8 cellular contexts compared by ENCODE assay signal in the genomic region with DNA sequence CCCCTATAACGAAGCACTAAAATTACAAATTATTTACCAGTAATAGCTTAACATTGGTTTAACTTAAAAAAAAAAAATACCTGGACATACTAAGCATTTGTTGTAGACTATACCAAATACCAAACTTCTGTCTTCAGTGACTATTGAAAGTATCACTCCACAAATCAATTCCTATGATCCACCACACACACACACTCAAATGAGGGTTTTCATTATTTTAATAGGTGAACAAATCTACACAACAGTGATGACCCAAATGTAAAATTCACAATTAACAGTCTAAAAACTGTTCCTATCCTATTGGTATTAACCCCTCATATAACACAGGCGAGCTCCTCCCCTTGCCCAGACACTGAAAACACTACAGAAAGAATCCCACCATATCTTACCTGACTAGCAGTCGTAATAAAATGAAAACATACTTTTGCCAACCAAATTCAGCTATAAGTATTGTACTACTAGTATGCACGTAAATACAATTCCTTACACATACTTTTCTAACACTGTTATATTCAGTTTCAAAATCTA. TPM values are rescaled to one million over a fixed set of nuclear protein-coding genes. Genes with fewer than 3 reads are reported as not detected.
DNase-seq lines count a peak whose midpoint lies in the region; ATAC-seq lines count a peak whose summit lies in the region.

No MANE protein-coding gene starts in this region.

- H3K27ac ChIP-seq in CD4-positive, alpha-beta memory T cell (ENCODE audit: low read depth, low read length), result peak overlapping the region; percentile 96
- peak overlapping the region; percentile 100 for H3K27ac ChIP-seq in KOPT-K1 (ENCODE audit: low read depth, low read length, poor library complexity, severe bottlenecking)
- peak overlapping the region; percentile 96 for H3K27ac ChIP-seq in naive thymus-derived CD4-positive, alpha-beta T cell (ENCODE audit: low read depth, low read length)

- H3K4me1 ChIP-seq in CD4-positive, alpha-beta memory T cell (ENCODE audit: insufficient read depth, low read length), result peaks cover 62% of the 10 kb centered on the region
- peaks cover 35 to 38% of the 10 kb centered on the region in 2 donors for H3K4me1 ChIP-seq in naive thymus-derived CD4-positive, alpha-beta T cell (ENCODE audit: control insufficient read depth in 2 of 2, insufficient read depth in 2 of 2, low read length in 2 of 2)

- H3K9me3 Mint-ChIP-seq in CD4-positive, alpha-beta memory T cell, result peaks cover 0 to 2% (median 0%) of the 10 kb centered on the region in 8 donors
- H3K9me3 Mint-ChIP-seq in central memory CD8-positive, alpha-beta T cell, result no peaks in the 10 kb centered on the region
- peaks cover 0 to 5% (median 0%) of the 10 kb centered on the region in 11 donors for H3K9me3 Mint-ChIP-seq in naive thymus-derived CD4-positive, alpha-beta T cell

- peaks cover 19 to 43% of the 10 kb centered on the region in 2 donors for H3K36me3 Mint-ChIP-seq in CD4-positive, alpha-beta memory T cell
- peaks cover 29% of the 10 kb centered on the region for H3K36me3 Mint-ChIP-seq in central memory CD8-positive, alpha-beta T cell (ENCODE audit: insufficient read depth)
- peaks cover 0 to 26% (median 14%) of the 10 kb centered on the region in 5 donors for H3K36me3 Mint-ChIP-seq in naive thymus-derived CD4-positive, alpha-beta T cell

- POLR2A ChIA-PET in CD4-positive, alpha-beta memory T cell (lab: Charles Lee; ENCODE audit: partially characterized antibody), result interaction anchor here (0.7 to 2.7 kb wide), 3 partner anchors 13 to 64 kb away, joined by 3 to 9 read pairs (median 5); no protein-coding TSS in a partner anchor
- POLR2A ChIA-PET in naive thymus-derived CD4-positive, alpha-beta T cell (lab: Charles Lee), result interaction anchor here (0.6 kb wide), 1 partner anchor 24 kb away, joined by 3 read pairs; no protein-coding TSS in a partner anchor

- H3K36me3 ChIP-seq in CD4-positive, alpha-beta memory T cell (ENCODE audit: insufficient read depth, low read length), result no peaks in the 10 kb centered on the region
- H3K36me3 ChIP-seq in KOPT-K1 (ENCODE audit: insufficient read depth, low read length), result peaks cover 31% of the 10 kb centered on the region
- peaks cover 0 to 10% (median 0%) of the 10 kb centered on the region in 3 experiments for H3K36me3 ChIP-seq in naive thymus-derived CD4-positive, alpha-beta T cell (ENCODE audit: control insufficient read depth in 2 of 3, insufficient read depth in 3 of 3, low read length in 3 of 3)

- H3K4me3 Mint-ChIP-seq in CD4-positive, alpha-beta memory T cell, result peak overlapping the region; percentile 87 to 99 (median 97)
- peak overlapping the region; percentile 97 for H3K4me3 Mint-ChIP-seq in central memory CD8-positive, alpha-beta T cell
- peak overlapping the region; percentile 90 to 99 (median 98) for H3K4me3 Mint-ChIP-seq in naive thymus-derived CD4-positive, alpha-beta T cell

- no peaks in the 10 kb centered on the region for H3K27me3 ChIP-seq in CD4-positive, alpha-beta memory T cell (ENCODE audit: insufficient read depth, low read length)
- no peaks in the 10 kb centered on the region for H3K27me3 ChIP-seq in naive thymus-derived CD4-positive, alpha-beta T cell (ENCODE audit: control insufficient read depth in 2 of 2, insufficient read depth in 2 of 2, low read length in 2 of 2)

- no peaks in the 10 kb centered on the region for H3K27me3 Mint-ChIP-seq in CD4-positive, alpha-beta memory T cell
- H3K27me3 Mint-ChIP-seq in central memory CD8-positive, alpha-beta T cell, result no peaks in the 10 kb centered on the region
- no peaks in the 10 kb centered on the region for H3K27me3 Mint-ChIP-seq in naive thymus-derived CD4-positive, alpha-beta T cell

- CTCF ChIA-PET in CD4-positive, alpha-beta memory T cell (lab: Charles Lee; ENCODE audit: partially characterized antibody), result interaction anchor here (0.9 kb wide), 1 partner anchor 78 kb away, joined by 3 read pairs; no protein-coding TSS in a partner anchor
- CTCF ChIA-PET in naive thymus-derived CD4-positive, alpha-beta T cell (lab: Charles Lee), result interaction anchor here (0.6 to 1.1 kb wide), 4 partner anchors 11 to 1476 kb away, joined by 3 to 5 read pairs (median 4); no protein-coding TSS in a partner anchor

- no peaks in the 10 kb centered on the region for H3K9me3 ChIP-seq in CD4-positive, alpha-beta memory T cell (ENCODE audit: control insufficient read depth in 1 of 2, low read length in 2 of 2)
- no peaks in the 10 kb centered on the region for H3K9me3 ChIP-seq in KOPT-K1 (ENCODE audit: insufficient read depth, low read length, poor library complexity, severe bottlenecking)
- H3K9me3 ChIP-seq in naive thymus-derived CD4-positive, alpha-beta T cell (ENCODE audit: control insufficient read depth in 2 of 3, low read length in 3 of 3), result no peaks in the 10 kb centered on the region

- peak overlapping the region; percentile 44 to 63 for H3K4me3 ChIP-seq in CD4-positive, alpha-beta memory T cell (ENCODE audit: low read length in 2 of 2)
- H3K4me3 ChIP-seq in naive thymus-derived CD4-positive, alpha-beta T cell (ENCODE audit: low read length), result peak overlapping the region; percentile 63

- H3K4me1 Mint-ChIP-seq in CD4-positive, alpha-beta memory T cell, result peaks cover 44 to 77% (median 56%) of the 10 kb centered on the region in 4 donors
- peaks cover 52% of the 10 kb centered on the region for H3K4me1 Mint-ChIP-seq in central memory CD8-positive, alpha-beta T cell
- H3K4me1 Mint-ChIP-seq in naive thymus-derived CD4-positive, alpha-beta T cell, result peaks cover 41 to 67% (median 58%) of the 10 kb centered on the region in 7 donors

- H3K27ac Mint-ChIP-seq in CD4-positive, alpha-beta memory T cell, result peak overlapping the region; percentile 83 to 100 (median 97)
- H3K27ac Mint-ChIP-seq in central memory CD8-positive, alpha-beta T cell (ENCODE audit: low read depth), result peak overlapping the region; percentile 98
- peak overlapping the region; percentile 6 to 100 (median 98) for H3K27ac Mint-ChIP-seq in naive thymus-derived CD4-positive, alpha-beta T cell

- ATAC-seq in central memory CD8-positive, alpha-beta T cell (replicated peaks; ENCODE audit: extremely low read depth, poor library complexity, severe bottlenecking), result no peak
- ATAC-seq in naive thymus-derived CD4-positive, alpha-beta T cell, result no peak
- no peak for ATAC-seq in HG02763 (IDR thresholded peaks at IDR 0.05; ENCODE audit: unreplicated experiment)

- intact Hi-C loops in CD4-positive, alpha-beta memory T cell (cut with micrococcal nuclease), result loop anchor here (2.0 to 10.0 kb wide), 3 partner anchors 40 to 632 kb away; a partner anchor contains a TSS
- intact Hi-C loops in naive thymus-derived CD4-positive, alpha-beta T cell (cut with micrococcal nuclease), result loop anchor here (1.0 to 10.0 kb wide), 13 partner anchors 8 to 1858 kb away; a partner anchor contains a TSS

- no peak for DNase-seq in CD4-positive, alpha-beta memory T cell
- no peak for DNase-seq in central memory CD8-positive, alpha-beta T cell (ENCODE audit: low spot score in 2 of 2)
- DNase-seq in naive thymus-derived CD4-positive, alpha-beta T cell, result no peak
- DNase-seq in NCI-H2107 treated with DMSO at 0.1 percent for 48 hours (lab: John Stamatoyannopoulos, UW; ENCODE audit: unreplicated experiment) (no peak), hepatic stellate cell (ENCODE audit: low spot score) (no peak)
- DNase-seq in activated effector memory CD4-positive, alpha-beta T cell treated with Interleukin-2 at 50 U/mL for 16 hours, result no peak

RNA-seq across cellular contexts. Expression of a gene that starts 2.5 kb away (rescaled TPM):
- 100 to 1,000 TPM; 117 to 130 TPM for total RNA-seq in CD4-positive, alpha-beta memory T cell
- 10 to 100 TPM; 55.5 to 83.4 TPM for polyA plus RNA-seq in CD4-positive, alpha-beta memory T cell
- total RNA-seq in naive thymus-derived CD4-positive, alpha-beta T cell, result 100 to 1,000 TPM; 108 to 158 (median 131) TPM
- polyA plus RNA-seq in naive thymus-derived CD4-positive, alpha-beta T cell, result 100 to 1,000 TPM in 1 of 2 donors, 10 to 100 TPM in 1; 82.6 to 108 TPM
